In genomic region chr7:77416621-77417371, GRCh38 we compare ENCODE assay signal across 8 cellular contexts.
DNase-seq lines count a peak whose midpoint lies in the region; ATAC-seq lines count a peak whose summit lies in the region.

No MANE protein-coding gene starts in this region.

- no peak for DNase-seq in NCI-H446 (lab: John Stamatoyannopoulos, UW)
- no peak for DNase-seq in activated CD4-positive, alpha-beta T cell treated with anti-CD3 and anti-CD28 coated beads, Interleukin-2, amount 50 U/mL, for 4 hours

- no peaks in the 10 kb centered on the region for H3K36me3 ChIP-seq in subcutaneous abdominal adipose tissue (ENCODE audit: control insufficient read depth in 5 of 5, insufficient read depth in 5 of 5, low read length in 5 of 5)

- H3K4me1 Mint-ChIP-seq in activated naive CD8-positive, alpha-beta T cell (ENCODE audit: low read depth): peaks cover 40% of the 10 kb centered on the region

- H3K4me3 ChIP-seq in iPS-18c (ENCODE audit: insufficient read depth, low read depth, low read length) (peak overlapping the region; percentile 59), subcutaneous abdominal adipose tissue (ENCODE audit: low read depth in 1 of 5, low read length in 5 of 5) (peak overlapping the region; percentile 70 to 87 (median 82))

- H3K27me3 ChIP-seq in subcutaneous abdominal adipose tissue (ENCODE audit: control insufficient read depth in 5 of 5, insufficient read depth in 4 of 5, low read length in 5 of 5): no peaks in the 10 kb centered on the region

- no peaks in the 10 kb centered on the region for H3K9me3 ChIP-seq in iPS-18c (ENCODE audit: control insufficient read depth, insufficient read depth, low read length)
- H3K9me3 ChIP-seq in subcutaneous abdominal adipose tissue (ENCODE audit: control insufficient read depth in 5 of 5, low read length in 5 of 5): no peaks in the 10 kb centered on the region

- peak overlapping the region; percentile 38 to 86 (median 73) for H3K9ac ChIP-seq in subcutaneous abdominal adipose tissue (ENCODE audit: low read length in 5 of 5)

- peak; percentile 24 for ATAC-seq in GM18868 (IDR thresholded peaks at IDR 0.05; ENCODE audit: unreplicated experiment)
- peak; percentile 13 for ATAC-seq in HG03064 (IDR thresholded peaks at IDR 0.05; ENCODE audit: low read depth, unreplicated experiment)
- no peak for ATAC-seq in GM18873 (IDR thresholded peaks at IDR 0.05; ENCODE audit: low FRiP score, unreplicated experiment)

- H3K27me3 Mint-ChIP-seq in activated naive CD8-positive, alpha-beta T cell: no peaks in the 10 kb centered on the region

- H3K4me1 ChIP-seq in subcutaneous abdominal adipose tissue (ENCODE audit: control insufficient read depth in 5 of 5, insufficient read depth in 5 of 5, low read length in 5 of 5): peaks cover 2 to 27% (median 15%) of the 10 kb centered on the region in 5 donors

- peak overlapping the region; percentile 77 for H3K4me3 Mint-ChIP-seq in activated naive CD8-positive, alpha-beta T cell

- peak overlapping the region; percentile 70 for H3K27ac Mint-ChIP-seq in activated naive CD8-positive, alpha-beta T cell

- no peaks in the 10 kb centered on the region for H3K9me3 Mint-ChIP-seq in activated naive CD8-positive, alpha-beta T cell (ENCODE audit: low read depth)

- peak overlapping the region; percentile 62 for H3K27ac ChIP-seq in subcutaneous abdominal adipose tissue (ENCODE audit: low read depth, low read length)

- peaks cover 2% of the 10 kb centered on the region for H3K36me3 Mint-ChIP-seq in activated naive CD8-positive, alpha-beta T cell
